Comparison of ENCODE assay signal across 17 cellular contexts in the genomic region with DNA sequence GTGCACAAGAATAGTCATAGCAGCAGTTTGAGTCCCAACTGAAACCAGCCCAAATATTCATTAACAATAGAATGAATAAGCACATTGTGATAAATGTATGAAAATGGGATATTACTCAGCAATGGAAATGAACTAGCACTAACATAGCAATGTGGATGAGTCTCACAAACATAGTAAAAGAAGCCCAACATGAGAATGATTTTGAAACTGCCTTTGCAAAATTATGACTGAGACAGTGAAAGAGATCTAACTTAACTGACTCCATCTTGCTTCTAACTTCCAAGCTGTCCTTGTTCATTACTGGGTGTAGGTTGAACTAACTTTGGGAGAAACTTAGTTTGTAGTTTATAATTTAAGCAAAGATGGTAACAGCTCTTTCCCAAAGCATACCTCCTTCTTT.
DNase-seq lines count a peak whose midpoint lies in the region; ATAC-seq, FAIRE-seq and TF ChIP-seq lines count a peak whose summit lies in the region.
"Had no signal": no experiment of that assay in that cellular context is flagged by ENCODE, and none has a peak within 500 bp of the region (broad histone marks: within the 10 kb centered on the region; RNA-seq: fewer than 3 reads in every experiment).

No MANE protein-coding gene starts in this region.

- peak overlapping the region; percentile 23 for H3K27ac ChIP-seq in H9 (ENCODE audit: insufficient read length, low read depth, low read length)
- H3K27ac ChIP-seq in astrocyte (ENCODE audit: low read depth, low read length) = peak overlapping the region; percentile 27
- H3K27ac ChIP-seq in keratinocyte (ENCODE audit: control insufficient read depth, insufficient read depth, low read length) = peak overlapping the region; percentile 88
- no peak overlapping the region for H3K27ac ChIP-seq in esophagus muscularis mucosa (replicated peaks in 1 of 4)
- H3K27ac ChIP-seq: C4-2B, gastrocnemius medialis, ovary, thoracic aorta had no signal

- TF ChIP-seq CTCF in H9 (conservative IDR thresholded peaks at IDR 0.05) = no peak
- no peak for TF ChIP-seq CTCF in astrocyte (IDR thresholded peaks at IDR 0.05; ENCODE audit: insufficient read depth, low read depth, low read length)
- TF ChIP-seq CTCF in keratinocyte (optimal IDR thresholded peaks at IDR 0.05 in 1 of 3, IDR thresholded peaks at IDR 0.05 in 1 of 3, conservative IDR thresholded peaks at IDR 0.05 in 1 of 3; ENCODE audit: extremely low read depth in 1 of 3, insufficient read depth in 2 of 3, low read length in 3 of 3) = no peak
- TF ChIP-seq CTCF in esophagus muscularis mucosa (IDR thresholded peaks at IDR 0.05) = no peak

- H3K4me1 ChIP-seq in H9 (ENCODE audit: insufficient read depth, low read length) = no peaks in the 10 kb centered on the region; the same call in 1 of the 2 replicates
- peaks cover 11% of the 10 kb centered on the region for H3K4me1 ChIP-seq in astrocyte (ENCODE audit: insufficient read depth, low read length)
- peaks cover 31% of the 10 kb centered on the region for H3K4me1 ChIP-seq in keratinocyte (ENCODE audit: control insufficient read depth, extremely low read depth, insufficient read depth, low read length)
- peaks cover 0 to 23% (median 11%) of the 10 kb centered on the region in 4 donors for H3K4me1 ChIP-seq in esophagus muscularis mucosa
- H3K4me1 ChIP-seq: gastrocnemius medialis, HAP-1 had no signal

- H3K27ac Mint-ChIP-seq in H9 (peak overlapping the region in 1 of 3 experiments; percentile 38; a peak in 2 of 7 replicates), astrocyte (ENCODE audit: unreplicated experiment) (no peak overlapping the region)
- H3K27ac Mint-ChIP-seq: activated naive CD4-positive, alpha-beta T cell treated with anti-CD3 and anti-CD28 coated beads, Interleukin-2, amount 50 U/mL, for 24 hours had no signal

- no peaks in the 10 kb centered on the region for H3K79me2 ChIP-seq in H9 (ENCODE audit: insufficient read depth, low read length)
- H3K79me2 ChIP-seq in astrocyte (ENCODE audit: insufficient read depth, low read length) = no peaks in the 10 kb centered on the region
- H3K79me2 ChIP-seq in keratinocyte (ENCODE audit: control insufficient read depth, insufficient read depth, low read length) = no peaks in the 10 kb centered on the region

- H3K9ac ChIP-seq in H9 (ENCODE audit: extremely low read depth, insufficient read length, low read length) (no peak overlapping the region), astrocyte (ENCODE audit: low read length) (no peak overlapping the region), keratinocyte (ENCODE audit: control insufficient read depth, extremely low read depth, insufficient read depth, low read length) (peak overlapping the region; percentile 14)

- H2AK5ac ChIP-seq in H9 (ENCODE audit: insufficient read length, low read length) = no peak overlapping the region

- no peaks in the 10 kb centered on the region for H3K23me2 ChIP-seq in H9 (ENCODE audit: insufficient read length, low read depth, low read length, poor library complexity, severe bottlenecking)

- intact Hi-C loops in esophagus muscularis mucosa (cut with DNase I) = no loop called here

- H3K4me1 Mint-ChIP-seq in H9 (peaks cover 8 to 9% of the 10 kb centered on the region in 2 experiments), astrocyte (ENCODE audit: low read depth, unreplicated experiment) (peaks cover 3% of the 10 kb centered on the region)

- no peak for TF ChIP-seq POLR2A in esophagus muscularis mucosa (IDR thresholded peaks at IDR 0.05; ENCODE audit: low read depth)

- no peaks in the 10 kb centered on the region for H3K79me1 ChIP-seq in H9 (ENCODE audit: insufficient read depth, low read depth, low read length, poor library complexity, severe bottlenecking)

- H3K27me3 ChIP-seq in H9 (ENCODE audit: insufficient read depth, low read length) (no peaks in the 10 kb centered on the region), astrocyte (ENCODE audit: insufficient read depth, low read length) (no peaks in the 10 kb centered on the region), keratinocyte (ENCODE audit: control insufficient read depth, extremely low read depth, insufficient read depth, low read length) (no peaks in the 10 kb centered on the region), esophagus muscularis mucosa (no peaks in the 10 kb centered on the region)
- H3K27me3 ChIP-seq: gastrocnemius medialis, ovary had no signal

- no peak overlapping the region for H2BK5ac ChIP-seq in H9 (ENCODE audit: insufficient read length, low read length)

- H3K36me3 ChIP-seq in astrocyte (ENCODE audit: insufficient read depth, low read length) = no peaks in the 10 kb centered on the region
- H3K36me3 ChIP-seq in keratinocyte (ENCODE audit: control insufficient read depth in 2 of 2, extremely low read depth in 1 of 2, insufficient read depth in 2 of 2, low read length in 2 of 2) = no peaks in the 10 kb centered on the region
- no peaks in the 10 kb centered on the region for H3K36me3 ChIP-seq in esophagus muscularis mucosa
- H3K36me3 ChIP-seq: gastrocnemius medialis, HAP-1, ovary, thoracic aorta had no signal

- no peaks in the 10 kb centered on the region for H4K20me1 ChIP-seq in H9 (ENCODE audit: control insufficient read depth, insufficient read depth, insufficient read length)
- no peaks in the 10 kb centered on the region for H4K20me1 ChIP-seq in astrocyte (ENCODE audit: insufficient read depth, low read length)
- H4K20me1 ChIP-seq in keratinocyte (ENCODE audit: control insufficient read depth, extremely low read depth, insufficient read depth, low read length) = no peaks in the 10 kb centered on the region

- ATAC-seq in HG03280 (IDR thresholded peaks at IDR 0.05; ENCODE audit: unreplicated experiment) = no peak
- ATAC-seq: gastrocnemius medialis, left ventricle myocardium superior had no signal

- H2BK12ac ChIP-seq in H9 (ENCODE audit: insufficient read length, low read depth, low read length) = no peak overlapping the region

- no peak overlapping the region for H3K56ac ChIP-seq in H9 (ENCODE audit: insufficient read length, low read depth, low read length)

- H2BK120ac ChIP-seq in H9 (ENCODE audit: low read depth, low read length, poor library complexity, severe bottlenecking) = no peak overlapping the region

- H4K91ac ChIP-seq in H9 (ENCODE audit: insufficient read length, low read depth, low read length) = no peak overlapping the region

- H2BK15ac ChIP-seq in H9 (ENCODE audit: low read depth, low read length) = no peak overlapping the region

- dilution Hi-C loops in keratinocyte (cut with MboI; ENCODE audit: extremely low pct_ligation_motif_present, low sequenced_read_pairs) = no loop called here

- no peaks in the 10 kb centered on the region for H3K9me1 ChIP-seq in keratinocyte (ENCODE audit: control insufficient read depth, extremely low read depth, insufficient read depth, low read length)

- H3K27me3 Mint-ChIP-seq in H9 (ENCODE audit: low read depth) = no peaks in the 10 kb centered on the region
- no peaks in the 10 kb centered on the region for H3K27me3 Mint-ChIP-seq in astrocyte (ENCODE audit: low read depth, unreplicated experiment)
- H3K27me3 Mint-ChIP-seq: activated naive CD4-positive, alpha-beta T cell treated with anti-CD3 and anti-CD28 coated beads, Interleukin-2, amount 50 U/mL, for 24 hours had no signal

- no peak overlapping the region for H2BK20ac ChIP-seq in H9 (ENCODE audit: low read depth, low read length, poor library complexity, severe bottlenecking)

- no peaks in the 10 kb centered on the region for H3K36me3 Mint-ChIP-seq in H9 (ENCODE audit: insufficient read depth in 1 of 3, low read depth in 3 of 3)
- H3K36me3 Mint-ChIP-seq in astrocyte (ENCODE audit: low read depth, unreplicated experiment) = no peaks in the 10 kb centered on the region
- H3K36me3 Mint-ChIP-seq: activated naive CD4-positive, alpha-beta T cell treated with anti-CD3 and anti-CD28 coated beads, Interleukin-2, amount 50 U/mL, for 24 hours had no signal

- TF ChIP-seq EP300 in esophagus muscularis mucosa (IDR thresholded peaks at IDR 0.05) = no peak

- no peak overlapping the region for H4K8ac ChIP-seq in H9 (replicated peaks; ENCODE audit: insufficient read length, low read depth, low read length)

- H3K9me3 ChIP-seq in H9 (ENCODE audit: control insufficient read depth, low read depth, low read length) (no peaks in the 10 kb centered on the region), astrocyte (ENCODE audit: insufficient read depth, low read depth, low read length) (no peaks in the 10 kb centered on the region), keratinocyte (ENCODE audit: control insufficient read depth, low read depth, low read length) (no peaks in the 10 kb centered on the region), esophagus muscularis mucosa (no peaks in the 10 kb centered on the region)
- H3K9me3 ChIP-seq: gastrocnemius medialis, HAP-1, ovary, thoracic aorta had no signal

- H3K4me3 Mint-ChIP-seq in H9 (no peak overlapping the region), astrocyte (ENCODE audit: unreplicated experiment) (no peak overlapping the region)
- H3K4me3 Mint-ChIP-seq: activated naive CD4-positive, alpha-beta T cell treated with anti-CD3 and anti-CD28 coated beads, Interleukin-2, amount 50 U/mL, for 24 hours had no signal

- no peak overlapping the region for H3K4ac ChIP-seq in H9 (ENCODE audit: low read depth, low read length)

- H4K5ac ChIP-seq in H9 (ENCODE audit: insufficient read length, low read depth, low read length) = no peak overlapping the region

- no peaks in the 10 kb centered on the region for H3K9me3 Mint-ChIP-seq in H9
- peaks cover 2% of the 10 kb centered on the region for H3K9me3 Mint-ChIP-seq in astrocyte (ENCODE audit: unreplicated experiment)
- H3K9me3 Mint-ChIP-seq: activated naive CD4-positive, alpha-beta T cell treated with anti-CD3 and anti-CD28 coated beads, Interleukin-2, amount 50 U/mL, for 24 hours had no signal

- H3K4me2 ChIP-seq in H9 (ENCODE audit: insufficient read depth, insufficient read length, low read length) = no peak overlapping the region
- H3K4me2 ChIP-seq in astrocyte (ENCODE audit: low read length) = peak overlapping the region; percentile 52
- H3K4me2 ChIP-seq in keratinocyte (ENCODE audit: control insufficient read depth, extremely low read depth, insufficient read depth, low read depth, low read length) = peak overlapping the region; percentile 29

- H3K23ac ChIP-seq in H9 (ENCODE audit: insufficient read length, low read depth, low read length) = no peak overlapping the region

- H3K4me3 ChIP-seq in astrocyte (ENCODE audit: insufficient read depth, low read depth, low read length) (no peak overlapping the region), keratinocyte (ENCODE audit: control insufficient read depth in 2 of 3, extremely low read depth in 1 of 3, insufficient read depth in 2 of 3, low read depth in 1 of 3, low read length in 3 of 3) (no peak overlapping the region), esophagus muscularis mucosa (no peak overlapping the region)
- H3K4me3 ChIP-seq: gastrocnemius medialis, HAP-1, ovary, thoracic aorta had no signal

- H3T11ph ChIP-seq in H9 (ENCODE audit: low read length) = no peak overlapping the region

- no peak for FAIRE-seq in astrocyte (lab: Jason Lieb, UNC)
- no peak for FAIRE-seq in keratinocyte (lab: Jason Lieb, UNC)

- H2AFZ ChIP-seq in H9 (ENCODE audit: low read length) = no peak overlapping the region
- H2AFZ ChIP-seq in astrocyte (ENCODE audit: low read depth, low read length) = no peak overlapping the region
- no peak overlapping the region for H2AFZ ChIP-seq in keratinocyte (ENCODE audit: control insufficient read depth, low read length)

- H3K14ac ChIP-seq in H9 (ENCODE audit: insufficient read depth, low read length) = no peak overlapping the region

- DNase-seq in AG20443 (ENCODE audit: low spot score) = peak; percentile 34
- DNase-seq in H9 = no peak
- peak; percentile 58 for DNase-seq in astrocyte (ENCODE audit: low read depth)
- peak; percentile 13 for DNase-seq in keratinocyte (ENCODE audit: low read depth, low spot score)
- no peak for DNase-seq in NCI-H1105 (lab: John Stamatoyannopoulos, UW)
- no peak for DNase-seq in esophagus muscularis mucosa (ENCODE audit: extremely low spot score)
- DNase-seq: DMS153, gastrocnemius medialis, NCI-H2029 treated with DMSO at 0.1 percent for 48 hours, NCI-H524 treated with DMSO at 0.1 percent for 48 hours, ovary had no signal

- H3K18ac ChIP-seq in H9 (ENCODE audit: insufficient read length, low read depth, low read length) = no peak overlapping the region

Comparison
In these comparisons a context has a peak if more than half of its experiments do, and no peak if none do; other contexts are left out.
1. DNase-seq: peak in AG20443 (single experiment), astrocyte (single experiment) and keratinocyte (single experiment); none in H9 (single experiment), NCI-H1105 (single experiment) and esophagus muscularis mucosa (single experiment).
2. H3K27ac ChIP-seq: peak in H9 (single experiment), astrocyte (single experiment) and keratinocyte (single experiment); none in esophagus muscularis mucosa (0 of 4).